Comparison of ENCODE assay signal across 8 cellular contexts in the genomic region with DNA sequence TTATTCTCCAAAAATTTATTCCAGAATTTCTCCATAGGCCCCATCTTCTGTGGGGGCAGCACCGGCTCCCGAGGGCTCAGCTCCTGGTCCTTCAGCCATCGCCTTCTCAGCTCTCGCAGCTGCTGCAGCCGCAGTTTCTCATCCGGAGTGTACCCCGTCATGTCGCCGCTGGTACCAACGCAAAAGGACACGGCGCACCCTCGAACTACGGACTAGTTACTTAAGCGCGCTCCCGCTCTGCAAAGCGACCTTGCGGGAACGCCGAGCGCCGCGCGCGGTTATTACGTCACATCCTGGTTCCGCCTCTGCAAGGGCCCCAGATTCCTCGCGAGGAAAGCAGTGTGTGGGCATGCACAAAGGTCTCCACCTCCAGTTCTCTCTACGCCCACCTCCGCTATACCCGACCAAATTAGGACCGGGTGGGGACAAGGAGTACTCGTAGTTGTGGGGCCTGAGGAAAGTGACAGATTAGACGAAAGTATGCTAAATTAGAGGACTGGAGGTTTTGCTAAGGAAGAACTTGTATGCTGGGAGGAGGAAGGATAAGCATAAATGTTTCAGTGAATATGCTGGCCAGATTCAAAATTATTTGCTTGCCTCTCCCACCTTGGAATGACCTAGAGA. TPM values are rescaled to one million over a fixed set of nuclear protein-coding genes. Genes with fewer than 3 reads are reported as not detected.
DNase-seq lines count a peak whose midpoint lies in the region; ATAC-seq and TF ChIP-seq lines count a peak whose summit lies in the region.

A gene (minus strand): TSS at position 260 of the 624 bp plus-strand sequence. CDS start 99 bp downstream, at position 161.

- peak within 1 kb of the TSS; percentile 97 for H3K4me3 ChIP-seq in PC-3 (ENCODE audit: low read length)
- peak within 1 kb of the TSS; percentile 92 to 98 for H3K4me3 ChIP-seq in mucosa of rectum (ENCODE audit: low read length in 2 of 2)

- ATAC-seq in GM21576 (IDR thresholded peaks at IDR 0.05; ENCODE audit: unreplicated experiment) (peak; percentile 73), PC-3 (peak; percentile 86)

- POLR2A ChIA-PET in PC-3 (lab: Charles Lee; ENCODE audit: unreplicated experiment), result no interaction called here

- CTCF ChIA-PET in PC-3 (lab: Charles Lee), result interaction anchor here (1.1 to 1.4 kb wide), 2 partner anchors 47 to 192 kb away, joined by 4 to 11 read pairs; a partner anchor contains a TSS

- H3K79me2 ChIP-seq in PC-3 (ENCODE audit: low read length), result peaks cover 35% of the 10 kb centered on the region

- TF ChIP-seq CTCF in PC-3 (conservative IDR thresholded peaks at IDR 0.05; ENCODE audit: low read depth, low read length), result no peak

- no peaks in the 10 kb centered on the region for H3K9me2 ChIP-seq in PC-3 (replicated peaks; ENCODE audit: low read length)

- peaks cover 3% of the 10 kb centered on the region for H3F3A ChIP-seq in PC-3 (ENCODE audit: low read length, unreplicated experiment)

- DNase-seq in DMS 273 treated with DMSO at 0.1 percent for 48 hours (lab: John Stamatoyannopoulos, UW) (peak; percentile 83), PC-3 (peak; percentile 89), activated T-cell treated with anti-CD3 and anti-CD28 coated beads for 48 hours (ENCODE audit: low read depth) (peak; percentile 91), epithelial cell of prostate (ENCODE audit: low read depth, low spot score) (peak; percentile 62)
- peak; percentile 98 for DNase-seq in stimulated activated CD8-positive, alpha-beta memory T cell treated with anti-CD3 and anti-CD28 coated beads, Interleukin-4, amount 100 ng/mL, for 48 hours

- no TSS peak for BruUV-seq in PC-3 (replicated peaks; lab: Mats Ljungman, UMichigan)

- TF ChIP-seq EP300 in Ishikawa (IDR thresholded peaks at IDR 0.05; ENCODE audit: borderline replicate concordance), result peak; percentile 29; the same call in 1 of the 2 replicates

- H3K27ac ChIP-seq in PC-3 (ENCODE audit: low read length) (peak within 1 kb of the TSS; percentile 55), epithelial cell of prostate (peak within 1 kb of the TSS; percentile 74), mucosa of rectum (ENCODE audit: low read depth in 2 of 2, low read length in 2 of 2) (peak within 1 kb of the TSS; percentile 93 to 96)

- peaks cover 10% of the 10 kb centered on the region; the same call in 1 of the 2 replicates for H4K20me1 ChIP-seq in PC-3 (ENCODE audit: low read length)

- H3K4me1 ChIP-seq in PC-3 (ENCODE audit: insufficient read depth, low read length) (peaks cover 17% of the 10 kb centered on the region), mucosa of rectum (ENCODE audit: control insufficient read depth in 2 of 2, insufficient read depth in 2 of 2, low read length in 2 of 2) (peaks cover 6 to 16% of the 10 kb centered on the region in 2 donors)

- H3K9me3 ChIP-seq in PC-3 (ENCODE audit: low read length) (no peaks in the 10 kb centered on the region), mucosa of rectum (ENCODE audit: control insufficient read depth in 2 of 2, low read length in 2 of 2) (no peaks in the 10 kb centered on the region)

- H3K9ac ChIP-seq in PC-3 (ENCODE audit: low read length), result peak within 1 kb of the TSS; percentile 91
- peak within 1 kb of the TSS; percentile 95 to 96 for H3K9ac ChIP-seq in mucosa of rectum (ENCODE audit: low read depth in 1 of 2, low read length in 2 of 2)

- peak within 1 kb of the TSS; percentile 98 for H2AFZ ChIP-seq in PC-3 (ENCODE audit: low read length)

- no peaks in the 10 kb centered on the region for H3K36me3 ChIP-seq in PC-3 (ENCODE audit: low read depth, low read length)
- H3K36me3 ChIP-seq in mucosa of rectum (ENCODE audit: control insufficient read depth in 2 of 2, insufficient read depth in 2 of 2, low read length in 2 of 2), result peaks cover 0 to 2% of the 10 kb centered on the region in 2 donors

- TF ChIP-seq RAD21 in Ishikawa (IDR thresholded peaks at IDR 0.05; ENCODE audit: low read depth), result no peak

- H3K27me3 ChIP-seq in PC-3 (ENCODE audit: low read length) (no peaks in the 10 kb centered on the region), mucosa of rectum (ENCODE audit: control insufficient read depth in 2 of 2, insufficient read depth in 2 of 2, low read length in 2 of 2) (peaks cover 0 to 4% of the 10 kb centered on the region in 2 donors)

- H3K4me2 ChIP-seq in PC-3 (ENCODE audit: low read length), result peak within 1 kb of the TSS; percentile 87

- intact Hi-C loops in PC-3 (cut with micrococcal nuclease), result loop anchor here (1.0 to 5.0 kb wide), 4 partner anchors 20 to 194 kb away; a partner anchor contains a TSS

TF ChIP-seq in Ishikawa, 13 proteins besides CTCF, POLR2A, EP300 and RAD21:
- TF ChIP-seq TEAD4 (IDR thresholded peaks at IDR 0.05) (peak; percentile 45), CREB1 (IDR thresholded peaks at IDR 0.05; ENCODE audit: low read depth) (peak; percentile 91), EGR1 (IDR thresholded peaks at IDR 0.05) (peak; percentile 64), NFIC (IDR thresholded peaks at IDR 0.05) (no peak), TCF12 (IDR thresholded peaks at IDR 0.05; ENCODE audit: low read depth) (no peak), CEBPB (IDR thresholded peaks at IDR 0.05) (no peak), TAF1 (IDR thresholded peaks at IDR 0.05; ENCODE audit: low read depth) (peak; percentile 81), FOXM1 (IDR thresholded peaks at IDR 0.05; ENCODE audit: borderline replicate concordance, low read depth) (no peak), ZBTB7A (IDR thresholded peaks at IDR 0.05; ENCODE audit: low read depth) (no peak)
- TF ChIP-seq, protein P1, sequence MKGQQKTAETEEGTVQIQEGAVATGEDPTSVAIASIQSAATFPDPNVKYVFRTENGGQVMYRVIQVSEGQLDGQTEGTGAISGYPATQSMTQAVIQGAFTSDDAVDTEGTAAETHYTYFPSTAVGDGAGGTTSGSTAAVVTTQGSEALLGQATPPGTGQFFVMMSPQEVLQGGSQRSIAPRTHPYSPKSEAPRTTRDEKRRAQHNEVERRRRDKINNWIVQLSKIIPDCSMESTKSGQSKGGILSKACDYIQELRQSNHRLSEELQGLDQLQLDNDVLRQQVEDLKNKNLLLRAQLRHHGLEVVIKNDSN (IDR thresholded peaks at IDR 0.05), result no peak
- TF ChIP-seq, protein P2, sequence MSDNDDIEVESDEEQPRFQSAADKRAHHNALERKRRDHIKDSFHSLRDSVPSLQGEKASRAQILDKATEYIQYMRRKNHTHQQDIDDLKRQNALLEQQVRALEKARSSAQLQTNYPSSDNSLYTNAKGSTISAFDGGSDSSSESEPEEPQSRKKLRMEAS (IDR thresholded peaks at IDR 0.05), result peak; percentile 89

RNA-seq across cellular contexts. Expression of the gene that starts here (rescaled TPM):
- 83.9 and 86.4 TPM in 2 replicates for total RNA-seq in PC-3 (2014; rRNA removed)

Comparison
In these comparisons a context has a peak if more than half of its experiments do, and no peak if none do; other contexts are left out.
1. Peak in every context shown above with its lines: DNase-seq, ATAC-seq, H3K4me3 ChIP-seq and H3K27ac ChIP-seq.